Comparison of ENCODE assay signal across 8 cellular contexts in genomic region chr1:109643385-109644230, GRCh38. TPM values are rescaled to one million over a fixed set of nuclear protein-coding genes. Genes with fewer than 3 reads are reported as not detected.
DNase-seq lines count a peak whose midpoint lies in the region; ATAC-seq, FAIRE-seq and TF ChIP-seq lines count a peak whose summit lies in the region.

No MANE protein-coding gene starts in this region.

- peak overlapping the region; percentile 69 for H2AFZ ChIP-seq in parathyroid adenoma

- WGBS in transverse colon (ENCODE audit: low coverage in 1 of 2), 2 donors, result 49% methylated on average over 24 of the region's 32 CpGs; no CpG with 5 or more reads in 1 of the 2 donors

- TF ChIP-seq EP300 in transverse colon (IDR thresholded peaks at IDR 0.05; ENCODE audit: low read depth), result no peak

- no peaks in the 10 kb centered on the region for H3K9me3 ChIP-seq in parathyroid adenoma (ENCODE audit: control insufficient read depth, low read length)
- no peaks in the 10 kb centered on the region for H3K9me3 ChIP-seq in transverse colon

- H3K4me1 ChIP-seq in foreskin keratinocyte, result no peaks in the 10 kb centered on the region
- H3K4me1 ChIP-seq in parathyroid adenoma, result no peaks in the 10 kb centered on the region
- H3K4me1 ChIP-seq in transverse colon, result peaks cover 0 to 9% (median 8%) of the 10 kb centered on the region in 4 donors

- intact Hi-C loops in Calu3 (cut with micrococcal nuclease; ENCODE audit: unreplicated experiment), result loop anchor here (1.0 to 5.0 kb wide), 4 partner anchors 59 to 339 kb away; partner anchors contain the start of genes AHCYL1 and GNAI3
- intact Hi-C loops in transverse colon (cut with DNase I; ENCODE audit: low total_unique reads), result loop anchor here (5.0 kb wide), 1 partner anchor 129 kb away; no protein-coding TSS in a partner anchor

- H3K4me1 Mint-ChIP-seq in Calu3 (ENCODE audit: low read depth, unreplicated experiment), result peaks cover 16% of the 10 kb centered on the region

- no peaks in the 10 kb centered on the region for H3K79me2 ChIP-seq in parathyroid adenoma

- peak; percentile 71 for ATAC-seq in GM21447 (IDR thresholded peaks at IDR 0.05; ENCODE audit: unreplicated experiment)
- peak; percentile 89 for ATAC-seq in foreskin keratinocyte

- CTCF ChIA-PET in Calu3 (lab: Charles Lee), result interaction anchor here (1.5 kb wide), 1 partner anchor 60 kb away, joined by 3 read pairs; no protein-coding TSS in a partner anchor

- H3K27ac ChIP-seq in foreskin keratinocyte (no peak overlapping the region), parathyroid adenoma (no peak overlapping the region), transverse colon (no peak overlapping the region)

- no peak for FAIRE-seq in RCC 7860 (lab: Jason Lieb, UNC)

- peaks cover 10% of the 10 kb centered on the region for H3K36me3 Mint-ChIP-seq in Calu3 (ENCODE audit: insufficient read depth, unreplicated experiment)

- no peaks in the 10 kb centered on the region for H3K27me3 ChIP-seq in foreskin keratinocyte
- no peaks in the 10 kb centered on the region for H3K27me3 ChIP-seq in parathyroid adenoma (ENCODE audit: control insufficient read depth, insufficient read depth, low read length)
- no peaks in the 10 kb centered on the region for H3K27me3 ChIP-seq in transverse colon

- in situ Hi-C loops in transverse colon (cut with MboI; ENCODE audit: low pct_ligation_motif_present in 1 of 4, low pct_unique_long_range_greater_than_20kb in 1 of 4, low sequenced_read_pairs in 3 of 4), result loop anchor here in 1 of 4 donors (5.0 kb wide), 1 partner anchor 129 kb away; no protein-coding TSS in a partner anchor

- H3K4me3 ChIP-seq in parathyroid adenoma (ENCODE audit: low read depth, low read length), result no peak overlapping the region
- H3K4me3 ChIP-seq in transverse colon, result no peak overlapping the region

- no peak for TF ChIP-seq POLR2A in transverse colon (IDR thresholded peaks at IDR 0.05)

- H3K27me3 Mint-ChIP-seq in Calu3 (ENCODE audit: unreplicated experiment), result no peaks in the 10 kb centered on the region

- no peaks in the 10 kb centered on the region for H3K9me3 Mint-ChIP-seq in Calu3 (ENCODE audit: low read depth, unreplicated experiment)

- H3K9ac ChIP-seq in parathyroid adenoma, result no peak overlapping the region

- no peak overlapping the region for H3K4me3 Mint-ChIP-seq in Calu3 (ENCODE audit: low read depth, unreplicated experiment)

- H3K36me3 ChIP-seq in parathyroid adenoma (ENCODE audit: control insufficient read depth, insufficient read depth, low read length) (no peaks in the 10 kb centered on the region), transverse colon (no peaks in the 10 kb centered on the region)

- TF ChIP-seq CTCF in Calu3 (IDR thresholded peaks at IDR 0.05; ENCODE audit: unreplicated experiment) (peak; percentile 64), foreskin keratinocyte (conservative IDR thresholded peaks at IDR 0.05) (peak; percentile 92), parathyroid adenoma (IDR thresholded peaks at IDR 0.05) (peak; percentile 61), transverse colon (IDR thresholded peaks at IDR 0.05) (peak; percentile 85 to 90 (median 88))

- DNase-seq in Calu3, result peak; percentile 88
- DNase-seq in HT-29 (ENCODE audit: low spot score), result peak; percentile 73
- peak; percentile 50 for DNase-seq in RCC 7860 (ENCODE audit: low spot score)
- peak; percentile 77 for DNase-seq in activated T-helper 1 cell treated with Interleukin-2 at 50 U/mL for 16 hours (ENCODE audit: low read depth)
- no peak for DNase-seq in foreskin keratinocyte
- DNase-seq in transverse colon, result peak; percentile 92

- no peak overlapping the region for H3K4me2 ChIP-seq in parathyroid adenoma (ENCODE audit: low read length)

- no peak overlapping the region for H3K27ac Mint-ChIP-seq in Calu3 (ENCODE audit: unreplicated experiment)

- BruUV-seq in Calu3 (replicated peaks; lab: Mats Ljungman, UMichigan), result no TSS peak

RNA-seq across cellular contexts. Expression of gene GSTM4, which starts 12.3 kb away (rescaled TPM):
- total RNA-seq in Calu3 (2022) (12.6 and 13.6 TPM in 2 replicates), foreskin keratinocyte (5.8 and 11.7 TPM in 2 replicates), transverse colon (100 to 1,000 TPM in 2 of 4 donors, 10 to 100 TPM in 2; 64.9 to 104 (median 94.8) TPM)
- total RNA-seq in HT-29 (2014; rRNA removed; shearing (Covaris generic)), result 2.5 and 4.5 TPM in 2 replicates
- 10.9 and 18.2 TPM in 2 replicates for polyA plus RNA-seq in foreskin keratinocyte

RNA-seq across cellular contexts. Expression of gene AMPD2, which starts 24.0 kb away (rescaled TPM):
- total RNA-seq in Calu3 (2022) (34.0 and 54.6 TPM in 2 replicates), foreskin keratinocyte (26.8 and 28.1 TPM in 2 replicates), transverse colon (10 to 100 TPM; 21.3 to 59.7 (median 39.0) TPM)
- total RNA-seq in HT-29 (2014; rRNA removed; shearing (Covaris generic)), result 93.4 and 94.2 TPM in 2 replicates
- polyA plus RNA-seq in foreskin keratinocyte, result 20.2 and 20.3 TPM in 2 replicates

RNA-seq across cellular contexts. Expression of gene GNAT2, which starts 24.2 kb away (rescaled TPM):
- not detected in 2 replicates for total RNA-seq in Calu3 (2022)
- total RNA-seq in HT-29 (2014; rRNA removed; shearing (Covaris generic)), result not detected in 2 replicates
- total RNA-seq in foreskin keratinocyte, result not detected in 2 replicates
- polyA plus RNA-seq in foreskin keratinocyte, result 0.04 and 0.09 TPM in 2 replicates
- total RNA-seq in transverse colon, result not detected

RNA-seq across cellular contexts. Expression of gene GSTM2, which starts 24.2 kb away (rescaled TPM):
- total RNA-seq in Calu3 (2022) (2.5 and 3.2 TPM in 2 replicates), foreskin keratinocyte (6.7 and 8.5 TPM in 2 replicates), transverse colon (10 to 100 TPM; 27.0 to 87.5 (median 57.2) TPM)
- total RNA-seq in HT-29 (2014; rRNA removed; shearing (Covaris generic)), result not detected in 2 replicates
- 18.1 and 20.9 TPM in 2 replicates for polyA plus RNA-seq in foreskin keratinocyte

RNA-seq across cellular contexts. Expression of gene GSTM1, which starts 44.0 kb away (rescaled TPM):
- total RNA-seq in Calu3 (2022) (15.4 TPM in 2 replicates), foreskin keratinocyte (17.9 and 19.5 TPM in 2 replicates), transverse colon (10 to 100 TPM in 1 of 4 donors, not detected in 3; 18.1 TPM)
- total RNA-seq in HT-29 (2014; rRNA removed; shearing (Covaris generic)), result not detected in 2 replicates
- 41.0 and 45.9 TPM in 2 replicates for polyA plus RNA-seq in foreskin keratinocyte

Comparison
In these comparisons a context has a peak if more than half of its experiments do, and no peak if none do; other contexts are left out.
1. DNase-seq: peak in Calu3 (single experiment), HT-29 (single experiment), RCC 7860 (single experiment), activated T-helper 1 cell treated with Interleukin-2 at 50 U/mL for 16 hours (single experiment) and transverse colon (single experiment); none in foreskin keratinocyte (0 of 2).
2. Peak in every context shown above with its lines, with median percentiles within 50 percentile points of each other: CTCF ChIP-seq.